18 cellular contexts compared by ENCODE assay signal in the genomic region with DNA sequence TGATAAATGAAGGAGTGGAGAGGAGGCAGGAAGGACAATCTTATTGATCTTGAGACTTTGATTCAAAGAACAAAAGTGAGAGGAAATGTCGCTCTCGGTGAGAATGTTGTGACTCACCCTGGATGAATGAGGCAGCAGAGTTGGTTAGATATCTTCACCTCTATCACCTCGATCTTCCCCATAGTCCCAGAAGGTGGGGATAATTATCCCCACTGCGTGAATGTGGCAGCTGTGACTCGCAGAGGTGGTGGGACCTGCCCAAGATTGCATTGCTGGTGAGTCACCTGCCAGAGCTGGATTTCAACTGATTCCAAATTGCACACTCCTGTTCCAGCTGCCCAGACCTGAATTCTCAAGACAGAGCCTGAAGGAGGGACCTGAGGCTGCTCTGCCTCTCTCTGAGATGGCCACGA.
DNase-seq lines count a peak whose midpoint lies in the region; ATAC-seq and TF ChIP-seq lines count a peak whose summit lies in the region.
"Had no signal": no experiment of that assay in that cellular context is flagged by ENCODE, and none has a peak within 500 bp of the region (broad histone marks: within the 10 kb centered on the region; RNA-seq: fewer than 3 reads in every experiment).

No MANE protein-coding gene starts in this region.

- H3K9me3 Mint-ChIP-seq in activated CD4-positive, alpha-beta T cell treated with anti-CD3 and anti-CD28 coated beads for 36 hours (ENCODE audit: low read depth): peaks cover 10% of the 10 kb centered on the region

- H3K4me3 ChIP-seq in GM23248 (no peak overlapping the region), RWPE2 (ENCODE audit: severe bottlenecking) (no peak overlapping the region)
- H3K4me3 ChIP-seq: stomach, uterus had no signal

- H3K27me3 ChIP-seq in GM23248 (replicated peaks; ENCODE audit: insufficient read depth) (no peaks in the 10 kb centered on the region), RWPE2 (ENCODE audit: insufficient read depth, poor library complexity, severe bottlenecking) (no peaks in the 10 kb centered on the region)
- H3K27me3 ChIP-seq: uterus had no signal

- no peak overlapping the region for H2AFZ ChIP-seq in GM23248

- H3K4me3 Mint-ChIP-seq in activated CD4-positive, alpha-beta T cell treated with anti-CD3 and anti-CD28 coated beads for 36 hours: no peak overlapping the region
- H3K4me3 Mint-ChIP-seq: activated CD4-positive, alpha-beta T cell treated with anti-CD3 and anti-CD28 coated beads, Interleukin-2, amount 10 ng/mL, durations not matched to agents 7 days and 5 days; activated T-cell treated with anti-CD3 and anti-CD28 coated beads, Interleukin-2, amount 50 U/mL, for 72 hours; CD14-positive monocyte; memory B cell; nephron had no signal

- CTCF ChIA-PET in activated CD4-positive, alpha-beta T cell treated with anti-CD3 and anti-CD28 coated beads for 36 hours (lab: Charles Lee): no interaction called here

- intact Hi-C loops in activated CD4-positive, alpha-beta T cell treated with anti-CD3 and anti-CD28 coated beads for 36 hours (cut with DNase I, micrococcal nuclease): no loop called here

- H3K36me3 Mint-ChIP-seq in activated CD4-positive, alpha-beta T cell treated with anti-CD3 and anti-CD28 coated beads for 36 hours (ENCODE audit: low read depth): no peaks in the 10 kb centered on the region
- H3K36me3 Mint-ChIP-seq: CD14-positive monocyte had no signal

- H3K9me2 ChIP-seq in GM23248 (ENCODE audit: insufficient read depth): no peaks in the 10 kb centered on the region

- in situ Hi-C loops in GM23248 (cut with MboI): no loop called here

- H3K27ac ChIP-seq in GM23248: no peak overlapping the region
- peak overlapping the region; percentile 79 for H3K27ac ChIP-seq in RWPE2 (ENCODE audit: poor library complexity, severe bottlenecking)
- H3K27ac ChIP-seq: stomach had no signal

- H3K4me1 ChIP-seq in GM23248 (ENCODE audit: insufficient read depth) (peaks cover 15% of the 10 kb centered on the region; the same call in 1 of the 2 replicates), RWPE2 (ENCODE audit: insufficient read depth, poor library complexity, severe bottlenecking) (peaks cover 30% of the 10 kb centered on the region)
- H3K4me1 ChIP-seq: stomach had no signal

- H3K27ac Mint-ChIP-seq in activated CD4-positive, alpha-beta T cell treated with anti-CD3 and anti-CD28 coated beads for 36 hours: no peak overlapping the region
- H3K27ac Mint-ChIP-seq: activated CD4-positive, alpha-beta T cell treated with anti-CD3 and anti-CD28 coated beads, Interleukin-2, amount 10 ng/mL, durations not matched to agents 7 days and 5 days; activated T-cell treated with anti-CD3 and anti-CD28 coated beads, Interleukin-2, amount 50 U/mL, for 72 hours; CD14-positive monocyte; memory B cell; nephron had no signal

- peak; percentile 11 for DNase-seq in activated CD4-positive, alpha-beta T cell treated with anti-CD3 and anti-CD28 coated beads for 36 hours
- DNase-seq in activated CD4-positive, alpha-beta T cell treated with anti-CD3 and anti-CD28 coated beads, Interleukin-2, amount 50 U/mL, for 48 hours: no peak
- peak; percentile 56 for DNase-seq in GM23248
- DNase-seq in RWPE2 (ENCODE audit: low spot score): no peak
- peak; percentile 1 for DNase-seq in kidney glomerular epithelial cell (lab: John Stamatoyannopoulos, UW)
- DNase-seq in SK-N-DZ (ENCODE audit: low spot score): no peak
- no peak for DNase-seq in NCI-H1930 (lab: John Stamatoyannopoulos, UW)
- DNase-seq: activated CD4-positive, alpha-beta T cell treated with anti-CD3 and anti-CD28 coated beads, Interleukin-2, amount 10 ng/mL, durations not matched to agents 7 days and 5 days; activated T-cell treated with anti-CD3 and anti-CD28 coated beads, Interleukin-2, amount 50 U/mL, for 72 hours; DMS79; KG1; NCI-H1105 treated with DMSO at 0.1 percent for 48 hours; stomach had no signal

- no peaks in the 10 kb centered on the region for H3K36me3 ChIP-seq in GM23248 (ENCODE audit: low read depth)
- no peaks in the 10 kb centered on the region for H3K36me3 ChIP-seq in RWPE2 (ENCODE audit: low read depth)
- H3K36me3 ChIP-seq: stomach, uterus had no signal

- H4K20me1 ChIP-seq in GM23248 (ENCODE audit: insufficient read depth): no peaks in the 10 kb centered on the region

- peak; percentile 69 for ATAC-seq in activated CD4-positive, alpha-beta T cell treated with anti-CD3 and anti-CD28 coated beads for 36 hours
- ATAC-seq in RWPE2 (ENCODE audit: low read depth) (peak; percentile 80), HG02588 (IDR thresholded peaks at IDR 0.05; ENCODE audit: unreplicated experiment) (no peak)
- ATAC-seq: activated T-cell treated with anti-CD3 and anti-CD28 coated beads, Interleukin-2, amount 50 U/mL, for 72 hours had no signal

- no peak overlapping the region for H3K9ac ChIP-seq in GM23248

- no peak for TF ChIP-seq CTCF in RWPE2 (IDR thresholded peaks at IDR 0.05; ENCODE audit: poor library complexity, severe bottlenecking)

- 50 to 52% methylated on average over 6 of the region's 6 CpGs for WGBS in GM23248 (ENCODE audit: low coverage in 1 of 2, low lambda C conversion rate in 2 of 2, missing lambda C conversion rate in 2 of 2), 2 experiments

- H3F3A ChIP-seq in GM23248 (ENCODE audit: insufficient read depth): no peaks in the 10 kb centered on the region

- peaks cover 8% of the 10 kb centered on the region for H3K4me1 Mint-ChIP-seq in activated CD4-positive, alpha-beta T cell treated with anti-CD3 and anti-CD28 coated beads for 36 hours
- H3K4me1 Mint-ChIP-seq: CD14-positive monocyte, memory B cell had no signal

- POLR2A ChIA-PET in activated CD4-positive, alpha-beta T cell treated with anti-CD3 and anti-CD28 coated beads for 36 hours (lab: Charles Lee): no interaction called here

- H3K4me2 ChIP-seq in GM23248 (ENCODE audit: unreplicated experiment): no peak overlapping the region

- H3K27me3 Mint-ChIP-seq in activated CD4-positive, alpha-beta T cell treated with anti-CD3 and anti-CD28 coated beads for 36 hours: peaks cover 24% of the 10 kb centered on the region

- H3K9me3 ChIP-seq in GM23248 (ENCODE audit: low read depth) (no peaks in the 10 kb centered on the region), RWPE2 (ENCODE audit: severe bottlenecking) (peaks cover 2% of the 10 kb centered on the region)

- H3K79me2 ChIP-seq in GM23248 (ENCODE audit: insufficient read depth): no peaks in the 10 kb centered on the region

Comparison
In these comparisons a context has a peak if more than half of its experiments do, and no peak if none do; other contexts are left out.
1. DNase-seq: peak in activated CD4-positive, alpha-beta T cell treated with anti-CD3 and anti-CD28 coated beads for 36 hours (single experiment), GM23248 (single experiment) and kidney glomerular epithelial cell (single experiment); none in activated CD4-positive, alpha-beta T cell treated with anti-CD3 and anti-CD28 coated beads, Interleukin-2, amount 50 U/mL, for 48 hours (0 of 2), RWPE2 (single experiment), SK-N-DZ (single experiment) and NCI-H1930 (0 of 2).